In genomic region chr2:138421315-138421970, GRCh38 we compare ENCODE assay signal across 14 cellular contexts.
DNase-seq lines count a peak whose midpoint lies in the region; ATAC-seq, FAIRE-seq and TF ChIP-seq lines count a peak whose summit lies in the region.
"Had no signal": no experiment of that assay in that cellular context is flagged by ENCODE, and none has a peak within 500 bp of the region (broad histone marks: within the 10 kb centered on the region; RNA-seq: fewer than 3 reads in every experiment).

No MANE protein-coding gene starts in this region.

- H3K4me3 ChIP-seq in PC-9 (no peak overlapping the region), endothelial cell of umbilical vein (replicated peaks in 1 of 3; ENCODE audit: insufficient read depth in 1 of 3, low read depth in 1 of 3, low read length in 3 of 3) (no peak overlapping the region), mesendoderm (ENCODE audit: low read length) (no peak overlapping the region), testis (no peak overlapping the region)
- H3K4me3 ChIP-seq: heart left ventricle, lung had no signal

- H2BK120ac ChIP-seq in mesendoderm (ENCODE audit: low read depth, low read length) = no peak overlapping the region

- CTCF ChIA-PET in PC-9 (lab: Charles Lee) (interaction anchor here (0.6 kb wide), 2 partner anchors 45 to 71 kb away, joined by 3 to 4 read pairs; no protein-coding TSS in a partner anchor), endothelial cell of umbilical vein (lab: Charles Lee) (no interaction called here)

- DNase-seq in Daoy (ENCODE audit: low read depth) (peak; percentile 11), PC-9 (peak in 1 of 2 experiments; percentile 77), endothelial cell of umbilical vein (ENCODE audit: low read depth, low spot score) (peak; percentile 45), mesendoderm (peak; percentile 78), testis (no peak)
- DNase-seq in T-helper 2 cell treated with Interferon-gamma antibody and Interleukin-4, amounts not matched to agents 5 μg/mL and 100 μg/mL, for 36 hours (ENCODE audit: low spot score) = no peak
- DNase-seq in stimulated activated CD8-positive, alpha-beta memory T cell treated with anti-CD3 and anti-CD28 coated beads, Interleukin-4, amount 100 ng/mL, for 48 hours = no peak
- DNase-seq: activated naive CD4-positive, alpha-beta T cell; heart left ventricle; occipital lobe had no signal

- no peak overlapping the region for H3K56ac ChIP-seq in mesendoderm (ENCODE audit: low read length)

- POLR2A ChIA-PET in PC-9 (lab: Charles Lee; ENCODE audit: unreplicated experiment) = interaction anchor here (0.5 to 0.6 kb wide), 2 partner anchors 186 to 366 kb away, joined by 3 to 11 read pairs; no protein-coding TSS in a partner anchor
- POLR2A ChIA-PET in endothelial cell of umbilical vein (lab: Charles Lee) = no interaction called here

- no CpG with 5 or more reads among the region's 3 CpGs for WGBS in mesendoderm (ENCODE audit: extremely low coverage, insufficient coverage, low lambda C conversion rate)
- WGBS in testis, 2 donors = 78 to 88% methylated on average over 3 of the region's 3 CpGs

- H4K20me1 ChIP-seq in PC-9 (ENCODE audit: insufficient read depth) = no peaks in the 10 kb centered on the region
- no peaks in the 10 kb centered on the region for H4K20me1 ChIP-seq in endothelial cell of umbilical vein (replicated peaks; ENCODE audit: control insufficient read depth, extremely low read depth, insufficient read depth, low read length)

- H3K36me3 ChIP-seq in PC-9 (ENCODE audit: low read depth) (no peaks in the 10 kb centered on the region), endothelial cell of umbilical vein (ENCODE audit: control insufficient read depth in 2 of 2, extremely low read depth in 1 of 2, insufficient read depth in 2 of 2, low read length in 2 of 2) (no peaks in the 10 kb centered on the region), mesendoderm (ENCODE audit: control insufficient read depth, insufficient read depth, low read length) (no peaks in the 10 kb centered on the region), testis (ENCODE audit: low read depth, missing control alignments) (no peaks in the 10 kb centered on the region)
- H3K36me3 ChIP-seq: heart left ventricle had no signal

- H3K9me2 ChIP-seq in PC-9 (ENCODE audit: insufficient read depth) = no peaks in the 10 kb centered on the region

- peak overlapping the region; percentile 29; the same call in 1 of the 2 replicates for H3K4me2 ChIP-seq in PC-9
- peak overlapping the region; percentile 4 for H3K4me2 ChIP-seq in endothelial cell of umbilical vein (ENCODE audit: insufficient read depth, low read length)
- H3K4me2 ChIP-seq in mesendoderm (ENCODE audit: low read length) = no peak overlapping the region

- H3K4ac ChIP-seq in mesendoderm (ENCODE audit: low read depth, low read length) = no peak overlapping the region

- H3K36me3 Mint-ChIP-seq in T-helper 2 cell treated with Interferon-gamma antibody and Interleukin-4, amounts not matched to agents 5 μg/mL and 100 μg/mL, for 36 hours (ENCODE audit: low read depth) = no peaks in the 10 kb centered on the region

- H2AFZ ChIP-seq in PC-9 (no peak overlapping the region), endothelial cell of umbilical vein (ENCODE audit: low read depth, low read length) (peak overlapping the region; percentile 15)

- H3K18ac ChIP-seq in mesendoderm (ENCODE audit: low read length) = no peak overlapping the region

- no peak overlapping the region for H2BK5ac ChIP-seq in mesendoderm (ENCODE audit: low read length)

- H3K79me1 ChIP-seq in mesendoderm (ENCODE audit: low read length) = no peaks in the 10 kb centered on the region

- ATAC-seq in GM19324 (IDR thresholded peaks at IDR 0.05; ENCODE audit: low FRiP score, unreplicated experiment) = no peak

- no peak overlapping the region for H3K27ac Mint-ChIP-seq in T-helper 2 cell treated with Interferon-gamma antibody and Interleukin-4, amounts not matched to agents 5 μg/mL and 100 μg/mL, for 36 hours
- H3K27ac Mint-ChIP-seq: B cell; dendritic cell treated with granulocyte-macrophage colony-stimulating factor and Interleukin-4, amounts not matched to agents 40 ng/mL and 50 ng/mL, for 4 days had no signal

- peaks cover 17% of the 10 kb centered on the region for H3F3A ChIP-seq in PC-9 (ENCODE audit: insufficient read depth, low read depth)

- peaks cover 14% of the 10 kb centered on the region for H3K9me3 ChIP-seq in PC-9 (ENCODE audit: insufficient read depth, low read depth)
- H3K9me3 ChIP-seq in endothelial cell of umbilical vein (replicated peaks; ENCODE audit: control insufficient read depth, insufficient read depth, low read length) = no peaks in the 10 kb centered on the region
- no peaks in the 10 kb centered on the region for H3K9me3 ChIP-seq in testis

- TF ChIP-seq POLR2A in endothelial cell of umbilical vein (IDR thresholded peaks at IDR 0.05; ENCODE audit: low read depth, low read length) (no peak), testis (IDR thresholded peaks at IDR 0.05) (no peak)

- H3K4me1 ChIP-seq in PC-9 (replicated peaks; ENCODE audit: insufficient read depth) = peaks cover 13% of the 10 kb centered on the region
- peaks cover 22% of the 10 kb centered on the region for H3K4me1 ChIP-seq in endothelial cell of umbilical vein (ENCODE audit: control insufficient read depth, extremely low read depth, insufficient read depth, low read length)
- H3K4me1 ChIP-seq in mesendoderm (ENCODE audit: control insufficient read depth, low read depth, low read length) = no peaks in the 10 kb centered on the region
- H3K4me1 ChIP-seq in testis = no peaks in the 10 kb centered on the region

- H3K27me3 ChIP-seq in PC-9 (ENCODE audit: insufficient read depth, low read depth) (no peaks in the 10 kb centered on the region), endothelial cell of umbilical vein (ENCODE audit: control insufficient read depth in 2 of 2, insufficient read depth in 2 of 2, low read length in 2 of 2) (no peaks in the 10 kb centered on the region), mesendoderm (ENCODE audit: insufficient read depth, low read length, poor library complexity) (no peaks in the 10 kb centered on the region), testis (no peaks in the 10 kb centered on the region)
- H3K27me3 ChIP-seq: heart left ventricle had no signal

- H4K8ac ChIP-seq in mesendoderm (ENCODE audit: low read depth, low read length) = no peak overlapping the region

- H3K9ac ChIP-seq in endothelial cell of umbilical vein (replicated peaks; ENCODE audit: extremely low read depth, insufficient read depth, low read length) (no peak overlapping the region), mesendoderm (ENCODE audit: low read length) (no peak overlapping the region)

- H4K5ac ChIP-seq in mesendoderm (ENCODE audit: low read length) = no peak overlapping the region

- no peak overlapping the region for H3K4me3 Mint-ChIP-seq in T-helper 2 cell treated with Interferon-gamma antibody and Interleukin-4, amounts not matched to agents 5 μg/mL and 100 μg/mL, for 36 hours
- H3K4me3 Mint-ChIP-seq: B cell; dendritic cell treated with granulocyte-macrophage colony-stimulating factor and Interleukin-4, amounts not matched to agents 40 ng/mL and 50 ng/mL, for 4 days had no signal

- no peak for TF ChIP-seq CTCF in PC-9 (conservative IDR thresholded peaks at IDR 0.05)
- no peak for TF ChIP-seq CTCF in endothelial cell of umbilical vein (IDR thresholded peaks at IDR 0.05; ENCODE audit: extremely low read depth in 1 of 2, insufficient read depth in 1 of 2, low read depth in 1 of 2, low read length in 2 of 2)
- TF ChIP-seq CTCF in testis (IDR thresholded peaks at IDR 0.05) = no peak

- H2BK15ac ChIP-seq in mesendoderm (replicated peaks; ENCODE audit: low read depth) = no peak overlapping the region

- no peaks in the 10 kb centered on the region for H3K27me3 Mint-ChIP-seq in T-helper 2 cell treated with Interferon-gamma antibody and Interleukin-4, amounts not matched to agents 5 μg/mL and 100 μg/mL, for 36 hours (ENCODE audit: low read depth)
- H3K27me3 Mint-ChIP-seq: B cell; dendritic cell treated with granulocyte-macrophage colony-stimulating factor and Interleukin-4, amounts not matched to agents 40 ng/mL and 50 ng/mL, for 4 days had no signal

- H3K9me1 ChIP-seq in endothelial cell of umbilical vein (replicated peaks; ENCODE audit: control insufficient read depth, extremely low read depth, insufficient read depth, low read length) = no peaks in the 10 kb centered on the region

- no TSS peak for BruUV-seq in PC-9 (replicated peaks; lab: Mats Ljungman, UMichigan)
- BruUV-seq in endothelial cell of umbilical vein (replicated peaks; lab: Mats Ljungman, UMichigan) = TSS peak; percentile 50

- H3K23ac ChIP-seq in mesendoderm (ENCODE audit: low read length) = no peak overlapping the region

- no peaks in the 10 kb centered on the region for H3K4me1 Mint-ChIP-seq in T-helper 2 cell treated with Interferon-gamma antibody and Interleukin-4, amounts not matched to agents 5 μg/mL and 100 μg/mL, for 36 hours (ENCODE audit: low read depth)
- H3K4me1 Mint-ChIP-seq: B cell had no signal

- FAIRE-seq in endothelial cell of umbilical vein (lab: Jason Lieb, UNC) = no peak

- H2AK5ac ChIP-seq in mesendoderm (ENCODE audit: low read length) = no peak overlapping the region

- intact Hi-C loops in PC-9 (cut with micrococcal nuclease; ENCODE audit: unreplicated experiment) (loop anchor here (5.0 kb wide), 1 partner anchor 81 kb away; the partner anchor contains the start of gene SPOPL), endothelial cell of umbilical vein (cut with micrococcal nuclease) (no loop called here), testis (cut with DNase I; ENCODE audit: low total_unique reads) (no loop called here)

- dilution Hi-C loops in endothelial cell of umbilical vein (cut with MboI; ENCODE audit: extremely low pct_ligation_motif_present, low sequenced_read_pairs) = no loop called here

- peaks cover 6% of the 10 kb centered on the region for H3K9me3 Mint-ChIP-seq in T-helper 2 cell treated with Interferon-gamma antibody and Interleukin-4, amounts not matched to agents 5 μg/mL and 100 μg/mL, for 36 hours

- H3K27ac ChIP-seq in PC-9 (peak overlapping the region; percentile 73), endothelial cell of umbilical vein (ENCODE audit: insufficient read depth, low read depth, low read length) (peak overlapping the region; percentile 48), mesendoderm (ENCODE audit: low read depth, low read length) (no peak overlapping the region), testis (no peak overlapping the region)
- H3K27ac ChIP-seq: heart left ventricle had no signal

- H3K79me2 ChIP-seq in PC-9 (ENCODE audit: low read depth) (no peaks in the 10 kb centered on the region), endothelial cell of umbilical vein (ENCODE audit: control insufficient read depth, insufficient read depth, low read length) (no peaks in the 10 kb centered on the region), mesendoderm (ENCODE audit: control insufficient read depth, insufficient read depth, low read length) (no peaks in the 10 kb centered on the region)

TF ChIP-seq in endothelial cell of umbilical vein, 7 proteins besides CTCF, POLR2A, EP300 and RAD21:
- TF ChIP-seq FOS (IDR thresholded peaks at IDR 0.05; ENCODE audit: borderline replicate concordance, insufficient read depth, low read length) (peak; percentile 41), JUN (IDR thresholded peaks at IDR 0.05; ENCODE audit: borderline replicate concordance, insufficient read depth, insufficient read length, low read depth) (no peak), EZH2 (IDR thresholded peaks at IDR 0.05; ENCODE audit: borderline replicate concordance, low read depth, low read length, severe bottlenecking) (no peak), MYC (IDR thresholded peaks at IDR 0.05; ENCODE audit: low read depth, low read length) (no peak)

Comparison
In these comparisons a context has a peak if more than half of its experiments do, and no peak if none do; other contexts are left out.
1. DNase-seq: peak in Daoy (single experiment), endothelial cell of umbilical vein (single experiment) and mesendoderm (single experiment); none in T-helper 2 cell treated with Interferon-gamma antibody and Interleukin-4, amounts not matched to agents 5 μg/mL and 100 μg/mL, for 36 hours (single experiment), stimulated activated CD8-positive, alpha-beta memory T cell treated with anti-CD3 and anti-CD28 coated beads, Interleukin-4, amount 100 ng/mL, for 48 hours (single experiment) and testis (single experiment).
2. H3K27ac ChIP-seq: peak in PC-9 (single experiment) and endothelial cell of umbilical vein (single experiment); none in mesendoderm (single experiment) and testis (0 of 2).